ENCODE assay signal across 8 cellular contexts in the genomic region with DNA sequence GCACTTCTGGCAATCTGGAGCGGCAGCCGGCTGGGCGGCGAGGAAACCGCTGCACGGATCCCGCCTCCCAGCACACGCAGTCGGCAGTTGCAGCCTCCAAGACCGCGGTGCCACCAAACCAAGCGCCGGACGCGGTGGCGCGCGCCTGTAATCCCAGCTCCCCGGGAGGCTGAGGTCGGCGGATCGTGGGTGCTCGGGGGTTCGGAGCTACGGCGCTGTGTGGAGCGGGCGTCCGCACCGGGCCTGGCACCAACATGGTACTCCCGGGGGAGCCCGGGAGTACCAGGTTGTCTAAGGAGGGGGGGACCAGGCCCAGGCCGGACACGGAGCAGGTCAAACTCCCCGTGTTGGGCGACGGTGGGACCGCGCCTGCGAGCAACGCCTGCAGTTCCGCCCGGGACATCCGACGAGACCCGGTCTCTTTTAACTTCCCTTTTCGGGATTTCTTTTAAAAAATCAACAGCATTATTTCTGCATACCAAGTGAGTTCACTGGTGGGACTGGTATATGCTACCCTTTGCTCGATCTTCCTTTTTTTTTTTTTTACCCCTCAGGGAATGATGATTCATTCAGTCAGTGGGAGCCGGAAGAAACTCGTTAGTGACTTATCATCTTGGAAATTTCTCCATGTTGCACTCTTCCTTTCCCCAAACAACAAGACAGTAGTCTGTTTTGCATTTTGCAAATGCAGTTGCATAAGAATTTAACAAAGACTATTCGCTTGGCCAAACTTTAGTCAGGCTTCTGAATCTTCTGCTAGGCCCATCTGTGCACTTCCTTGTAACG. TPM values are rescaled to one million over a fixed set of nuclear protein-coding genes. Genes with fewer than 3 reads are reported as not detected.
DNase-seq lines count a peak whose midpoint lies in the region; ATAC-seq and TF ChIP-seq lines count a peak whose summit lies in the region.

No MANE protein-coding gene starts in this region.

- peak overlapping the region; percentile 27 for H3K4me3 ChIP-seq in GM12875 (ENCODE audit: low read depth, low read length)
- no peak overlapping the region for H3K4me3 ChIP-seq in parathyroid adenoma (ENCODE audit: low read depth, low read length)
- peak overlapping the region in 1 of 2 donors; percentile 38 for H3K4me3 ChIP-seq in gastroesophageal sphincter

- H3K79me2 ChIP-seq in parathyroid adenoma, result no peaks in the 10 kb centered on the region

- DNase-seq in T-helper 17 cell, result no peak
- DNase-seq in erythroblast (lab: John Stamatoyannopoulos, UW), result peak; percentile 64 to 76
- DNase-seq in HEK293T (ENCODE audit: extremely low spot score), result no peak
- DNase-seq in NCI-H2227 (lab: John Stamatoyannopoulos, UW; ENCODE audit: unreplicated experiment), result no peak

- no peak overlapping the region for H3K27ac Mint-ChIP-seq in T-helper 17 cell

- H3K9me3 ChIP-seq in T-helper 17 cell (ENCODE audit: control insufficient read depth, low read length, poor library complexity, severe bottlenecking), result no peaks in the 10 kb centered on the region
- H3K9me3 ChIP-seq in parathyroid adenoma (ENCODE audit: control insufficient read depth, low read length), result no peaks in the 10 kb centered on the region
- no peaks in the 10 kb centered on the region for H3K9me3 ChIP-seq in gastroesophageal sphincter

- H3K27me3 ChIP-seq in parathyroid adenoma (ENCODE audit: control insufficient read depth, insufficient read depth, low read length) (no peaks in the 10 kb centered on the region), gastroesophageal sphincter (peaks cover 34% of the 10 kb centered on the region)

- POLR2A ChIA-PET in HEK293T (lab: Yijun Ruan, JAX), result interaction anchor here (2.7 kb wide), 1 partner anchor 8 kb away, joined by 10 read pairs; no protein-coding TSS in a partner anchor

- ATAC-seq in T-helper 17 cell, result peak; percentile 11
- ATAC-seq in gastroesophageal sphincter, result no peak
- no peak for ATAC-seq in GM21717 (IDR thresholded peaks at IDR 0.05; ENCODE audit: unreplicated experiment)

- TF ChIP-seq EP300 in gastroesophageal sphincter (IDR thresholded peaks at IDR 0.05), result no peak

- H3K27ac ChIP-seq in parathyroid adenoma, result no peak overlapping the region
- no peak overlapping the region for H3K27ac ChIP-seq in gastroesophageal sphincter

- H2AFZ ChIP-seq in parathyroid adenoma, result peak overlapping the region; percentile 18

- no peak overlapping the region for H3K9ac ChIP-seq in parathyroid adenoma

- H3K4me1 ChIP-seq in parathyroid adenoma (no peaks in the 10 kb centered on the region), gastroesophageal sphincter (peaks cover 0 to 20% (median 0%) of the 10 kb centered on the region in 3 donors)

- WGBS in gastroesophageal sphincter (ENCODE audit: low coverage in 1 of 2), 2 donors, result 42 to 51% methylated on average over 9 to 20 of the region's 52 CpGs

- H3K36me3 ChIP-seq in parathyroid adenoma (ENCODE audit: control insufficient read depth, insufficient read depth, low read length), result no peaks in the 10 kb centered on the region
- H3K36me3 ChIP-seq in gastroesophageal sphincter, result no peaks in the 10 kb centered on the region

- TF ChIP-seq POLR2A in erythroblast (IDR thresholded peaks at IDR 0.05; ENCODE audit: low read length) (peak; percentile 35), gastroesophageal sphincter (IDR thresholded peaks at IDR 0.05) (no peak)

- peaks cover 9% of the 10 kb centered on the region for H3K36me3 Mint-ChIP-seq in T-helper 17 cell (ENCODE audit: low read depth)

- H3K4me3 Mint-ChIP-seq in T-helper 17 cell, result peak overlapping the region; percentile 77

- no peak for TF ChIP-seq CTCF in GM12875 (IDR thresholded peaks at IDR 0.05; ENCODE audit: borderline replicate concordance, insufficient read depth, low read depth, low read length)
- TF ChIP-seq CTCF in parathyroid adenoma (IDR thresholded peaks at IDR 0.05), result no peak
- TF ChIP-seq CTCF in gastroesophageal sphincter (IDR thresholded peaks at IDR 0.05), result no peak

- peaks cover 32% of the 10 kb centered on the region for H3K4me1 Mint-ChIP-seq in T-helper 17 cell

- CTCF ChIA-PET in HEK293T (lab: Yijun Ruan, JAX), result no interaction called here

- no peak overlapping the region for H3K4me2 ChIP-seq in parathyroid adenoma (ENCODE audit: low read length)

- H3K27me3 Mint-ChIP-seq in T-helper 17 cell, result peaks cover 42% of the 10 kb centered on the region

TF ChIP-seq in HEK293T, 16 proteins besides CTCF, POLR2A, EP300 and RAD21:
- TF ChIP-seq, protein P1, sequence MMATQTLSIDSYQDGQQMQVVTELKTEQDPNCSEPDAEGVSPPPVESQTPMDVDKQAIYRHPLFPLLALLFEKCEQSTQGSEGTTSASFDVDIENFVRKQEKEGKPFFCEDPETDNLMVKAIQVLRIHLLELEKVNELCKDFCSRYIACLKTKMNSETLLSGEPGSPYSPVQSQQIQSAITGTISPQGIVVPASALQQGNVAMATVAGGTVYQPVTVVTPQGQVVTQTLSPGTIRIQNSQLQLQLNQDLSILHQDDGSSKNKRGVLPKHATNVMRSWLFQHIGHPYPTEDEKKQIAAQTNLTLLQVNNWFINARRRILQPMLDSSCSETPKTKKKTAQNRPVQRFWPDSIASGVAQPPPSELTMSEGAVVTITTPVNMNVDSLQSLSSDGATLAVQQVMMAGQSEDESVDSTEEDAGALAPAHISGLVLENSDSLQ (IDR thresholded peaks at IDR 0.05), result no peak
- no peak for TF ChIP-seq BHLHE40 (IDR thresholded peaks at IDR 0.05; ENCODE audit: borderline replicate concordance)
- TF ChIP-seq LEF1 (IDR thresholded peaks at IDR 0.05; ENCODE audit: borderline replicate concordance), result no peak
- no peak for TF ChIP-seq CTBP1 (IDR thresholded peaks at IDR 0.05; ENCODE audit: borderline replicate concordance)
- no peak for TF ChIP-seq SUZ12 (IDR thresholded peaks at IDR 0.05)
- TF ChIP-seq ARNT (IDR thresholded peaks at IDR 0.05), result no peak
- no peak for TF ChIP-seq SP1 (IDR thresholded peaks at IDR 0.05)
- TF ChIP-seq FOXK2 (IDR thresholded peaks at IDR 0.05), result no peak
- no peak for TF ChIP-seq L3MBTL2 (conservative IDR thresholded peaks at IDR 0.05)
- TF ChIP-seq ELF4 (IDR thresholded peaks at IDR 0.05), result no peak
- no peak for TF ChIP-seq NFRKB (IDR thresholded peaks at IDR 0.05)
- no peak for TF ChIP-seq FOXM1 (IDR thresholded peaks at IDR 0.05; ENCODE audit: borderline replicate concordance)
- TF ChIP-seq ZNF384 (IDR thresholded peaks at IDR 0.05), result no peak
- no peak for TF ChIP-seq TARDBP (IDR thresholded peaks at IDR 0.05)
- TF ChIP-seq FOXA1 (IDR thresholded peaks at IDR 0.05), result no peak
- no peak for TF ChIP-seq HDGF (IDR thresholded peaks at IDR 0.05; ENCODE audit: borderline replicate concordance)

RNA-seq across cellular contexts. Expression of a gene that starts 27.6 kb away (rescaled TPM):
- total RNA-seq in T-helper 17 cell (under 1 TPM; 0.10 to 0.40 TPM), gastroesophageal sphincter (1 to 10 TPM in 1 of 4 donors, under 1 TPM in 3; 0.35 to 1.4 (median 0.88) TPM)

RNA-seq across cellular contexts. Expression of a gene that starts 53.8 kb away (rescaled TPM):
- 10 to 100 TPM; 21.9 to 22.0 TPM for total RNA-seq in T-helper 17 cell
- total RNA-seq in gastroesophageal sphincter, result 10 to 100 TPM; 36.0 to 55.1 (median 37.4) TPM

Comparison
In these comparisons a context has a peak if more than half of its experiments do, and no peak if none do; other contexts are left out.
1. DNase-seq: peak in erythroblast (2 of 2); none in T-helper 17 cell (0 of 3), HEK293T (single experiment) and NCI-H2227 (single experiment).